In the genomic region with DNA sequence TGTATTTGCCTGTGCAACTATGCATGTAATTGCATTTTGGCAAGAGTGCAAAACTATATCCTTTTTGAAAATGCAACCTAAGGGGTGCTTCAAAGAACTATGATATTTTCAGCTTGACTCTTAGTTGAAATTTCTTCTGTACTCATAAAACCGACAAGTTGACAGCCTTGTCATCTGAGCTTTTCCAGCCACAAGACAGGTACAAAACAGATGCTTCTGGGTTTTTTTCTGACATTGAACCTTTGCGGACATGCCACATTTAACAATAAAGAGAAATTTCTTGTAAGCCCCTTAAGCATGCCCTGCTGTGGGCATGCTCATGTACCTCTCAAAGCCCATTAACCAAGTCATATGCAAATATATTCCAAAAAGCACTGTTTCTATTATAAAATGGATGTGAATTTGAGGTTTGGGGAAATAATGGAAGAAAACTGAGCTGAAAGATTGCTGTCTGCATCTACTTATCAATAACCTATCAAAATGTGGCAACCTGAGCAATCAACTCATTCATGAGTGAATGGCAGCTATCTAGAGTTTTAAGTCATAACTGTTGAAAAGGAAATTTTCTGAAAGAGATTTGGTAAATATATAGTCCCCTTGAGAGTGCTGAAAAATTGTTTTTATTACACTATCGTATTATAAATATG, we compare ENCODE assay signal across 29 cellular contexts.
DNase-seq lines count a peak whose midpoint lies in the region; ATAC-seq and TF ChIP-seq lines count a peak whose summit lies in the region.
"Had no signal": no experiment of that assay in that cellular context is flagged by ENCODE, and none has a peak within 500 bp of the region (broad histone marks: within the 10 kb centered on the region; RNA-seq: fewer than 3 reads in every experiment).

No MANE protein-coding gene starts in this region.

- H3K9me2 ChIP-seq in neural cell (ENCODE audit: insufficient read depth, low read length): no peaks in the 10 kb centered on the region

- no peaks in the 10 kb centered on the region for H3K79me2 ChIP-seq in neural cell (replicated peaks; ENCODE audit: insufficient read depth, low read length)

- no peaks in the 10 kb centered on the region for H3K9me3 ChIP-seq in Panc1 (ENCODE audit: control insufficient read depth, insufficient read depth, low read depth, low read length)
- H3K9me3 ChIP-seq in neural cell (ENCODE audit: low read length): no peaks in the 10 kb centered on the region
- H3K9me3 ChIP-seq: A549, BE2C, Caco-2 had no signal

- H4K20me1 ChIP-seq in neural cell (ENCODE audit: insufficient read depth): no peaks in the 10 kb centered on the region
- H4K20me1 ChIP-seq: BLaER1; BLaER1 treated with 17β-estradiol and CSF1 and Interleukin-3, amounts not matched to agents 10 nM and 100 nM had no signal

- H3K4me3 ChIP-seq in Panc1 (ENCODE audit: low read depth in 2 of 2, low read length in 2 of 2) (no peak overlapping the region), neural cell (ENCODE audit: low read length) (no peak overlapping the region)
- H3K4me3 ChIP-seq: A549; BLaER1; BLaER1 treated with 17β-estradiol and CSF1 and Interleukin-3, amounts not matched to agents 10 nM and 100 nM had no signal

- TF ChIP-seq EP300 in neural cell (conservative IDR thresholded peaks at IDR 0.05; ENCODE audit: poor library complexity, severe bottlenecking): peak; percentile 95

- no TSS peak for BruUV-seq in Panc1 (replicated peaks; lab: Mats Ljungman, UMichigan)

- H3K27ac ChIP-seq in Panc1 (ENCODE audit: low read length): peak overlapping the region; percentile 55; the same call in 1 of the 2 replicates
- no peak overlapping the region for H3K27ac ChIP-seq in neural cell (ENCODE audit: low read length)
- H3K27ac ChIP-seq: 22Rv1; A549; BLaER1; BLaER1 treated with 17β-estradiol and CSF1 and Interleukin-3, amounts not matched to agents 10 nM and 100 nM; C4-2B had no signal

- ATAC-seq in Panc1: no peak
- ATAC-seq: A549; CD8-positive, alpha-beta T cell had no signal

- peak overlapping the region; percentile 8 for H3K4me2 ChIP-seq in neural cell (ENCODE audit: low read length)
- H3K4me2 ChIP-seq: A549; BLaER1; BLaER1 treated with 17β-estradiol and CSF1 and Interleukin-3, amounts not matched to agents 10 nM and 100 nM had no signal

- H3K27me3 ChIP-seq in Panc1 (ENCODE audit: control insufficient read depth, insufficient read depth, low read length): no peaks in the 10 kb centered on the region
- H3K27me3 ChIP-seq in neural cell (ENCODE audit: insufficient read depth, low read depth, low read length): no peaks in the 10 kb centered on the region
- H3K27me3 ChIP-seq: BE2C; BLaER1; BLaER1 treated with 17β-estradiol and CSF1 and Interleukin-3, amounts not matched to agents 10 nM and 100 nM had no signal

- in situ Hi-C loops in Panc1 (cut with HindIII; ENCODE audit: low pct_unique_long_range_greater_than_20kb, low sequenced_read_pairs): no loop called here

- peaks cover 3% of the 10 kb centered on the region for H3F3A ChIP-seq in neural cell (ENCODE audit: insufficient read depth, low read length, poor library complexity, severe bottlenecking)

- TF ChIP-seq CTCF in Panc1 (IDR thresholded peaks at IDR 0.05) (no peak), neural cell (IDR thresholded peaks at IDR 0.05; ENCODE audit: poor library complexity, severe bottlenecking) (no peak)

- intact Hi-C loops in Panc1 (cut with micrococcal nuclease; ENCODE audit: unreplicated experiment): no loop called here

- no peaks in the 10 kb centered on the region; the same call in 1 of the 2 replicates for H3K4me1 ChIP-seq in Panc1 (ENCODE audit: control insufficient read depth, insufficient read depth, low read length)
- H3K4me1 ChIP-seq: A549; BE2C; BLaER1; BLaER1 treated with 17β-estradiol and CSF1 and Interleukin-3, amounts not matched to agents 10 nM and 100 nM had no signal

- H3K36me3 ChIP-seq in Panc1 (ENCODE audit: control insufficient read depth, insufficient read depth, low read length) (no peaks in the 10 kb centered on the region), neural cell (ENCODE audit: insufficient read depth, low read length) (no peaks in the 10 kb centered on the region)
- H3K36me3 ChIP-seq: BE2C; BLaER1; BLaER1 treated with 17β-estradiol and CSF1 and Interleukin-3, amounts not matched to agents 10 nM and 100 nM had no signal

- TF ChIP-seq RAD21 in neural cell (conservative IDR thresholded peaks at IDR 0.05): no peak

- DNase-seq in Panc1 (ENCODE audit: low read depth, low spot score) (no peak), NCI-H2227 (lab: John Stamatoyannopoulos, UW; ENCODE audit: unreplicated experiment) (no peak)
- no peak for DNase-seq in activated CD4-positive, alpha-beta T cell treated with anti-CD3 and anti-CD28 coated beads, Interleukin-2, amount 50 U/mL, for 1 hour
- DNase-seq: 8988T; ACHN; AML-193; BE2C; C1 segment of cervical spinal cord; Caco-2; Calu3; CD4-positive, alpha-beta memory T cell; CD4-positive, alpha-beta T cell; CD4-positive, CD25-positive, alpha-beta regulatory T cell; CD8-positive, alpha-beta memory T cell; CD8-positive, alpha-beta T cell; COR-L47; DMS 273 treated with DMSO at 0.1 percent for 48 hours; DMS153; DMS53; DMS79; DMS79 treated with DMSO at 0.1 percent for 48 hours; DND-41; EL had no signal

- H2AFZ ChIP-seq in neural cell (ENCODE audit: low read depth, low read length): no peak overlapping the region

- CTCF ChIA-PET in Panc1 (lab: Charles Lee): no interaction called here

- H3K9ac ChIP-seq in neural cell (ENCODE audit: low read length): no peak overlapping the region
- H3K9ac ChIP-seq: BLaER1; BLaER1 treated with 17β-estradiol and CSF1 and Interleukin-3, amounts not matched to agents 10 nM and 100 nM had no signal

- POLR2A ChIA-PET in Panc1 (lab: Charles Lee): no interaction called here

TF ChIP-seq in neural cell, 6 proteins besides CTCF, POLR2A, EP300 and RAD21:
- TF ChIP-seq MXI1 (conservative IDR thresholded peaks at IDR 0.05; ENCODE audit: poor library complexity, severe bottlenecking) (no peak), POLR2AphosphoS5 (IDR thresholded peaks at IDR 0.05) (peak; percentile 65), EZH2 (IDR thresholded peaks at IDR 0.05; ENCODE audit: borderline replicate concordance, insufficient read depth, low read length, poor library complexity, severe bottlenecking) (no peak)
